ENCODE assay signal across 1 cellular context in genomic region chr6:75244063-75244575, GRCh38.
TF ChIP-seq lines count a peak whose summit lies in the region.

No MANE protein-coding gene starts in this region.

TF ChIP-seq in HCT116, 20 proteins besides CTCF, POLR2A, EP300 and RAD21 (continued from another document):
- no peak for TF ChIP-seq ZBTB33 (IDR thresholded peaks at IDR 0.05; ENCODE audit: extremely low read depth, insufficient replicate concordance, low read length)
